In the genomic region with DNA sequence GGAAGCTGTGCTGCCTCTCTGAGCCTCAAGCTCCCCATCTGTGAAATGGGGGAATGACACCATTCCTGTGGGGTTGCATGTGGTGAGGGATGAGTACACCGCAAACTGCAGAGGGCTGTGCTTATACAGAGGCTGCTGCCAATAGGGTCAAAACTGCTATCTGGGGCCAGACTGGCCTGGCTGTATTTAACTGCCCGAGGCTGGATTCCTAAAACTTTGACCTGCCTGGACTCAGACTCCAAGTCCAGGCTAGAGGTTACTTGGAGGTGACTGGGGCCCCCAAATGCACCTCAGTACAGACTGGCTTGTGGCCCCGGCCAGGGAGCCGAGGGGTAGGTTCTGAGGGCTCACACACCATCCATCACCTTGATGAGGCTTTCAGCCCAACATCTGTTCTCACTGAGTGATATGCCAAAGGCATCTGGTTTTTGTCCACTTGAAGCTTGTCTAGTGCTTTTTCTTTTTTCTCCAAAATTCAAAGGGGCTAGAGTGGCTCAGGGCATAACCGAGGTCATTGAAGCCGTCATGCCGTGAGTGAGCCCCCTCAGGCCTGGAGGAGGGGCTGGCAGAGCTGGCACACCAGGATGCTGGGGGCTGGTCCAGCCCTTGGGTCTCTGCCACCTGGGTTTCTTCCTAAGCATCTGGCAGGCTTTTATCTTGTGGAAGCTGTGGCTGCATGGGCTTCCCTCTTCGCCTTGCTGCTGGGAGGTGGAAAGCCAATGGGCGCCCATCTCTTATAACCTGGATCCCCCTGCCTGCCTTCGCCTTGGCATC, we compare ENCODE assay signal across 1 cellular context.
TF ChIP-seq lines count a peak whose summit lies in the region.

No MANE protein-coding gene starts in this region.

TF ChIP-seq in IMR-90, 13 proteins besides CTCF, POLR2A, EP300 and RAD21:
- TF ChIP-seq, protein P1, sequence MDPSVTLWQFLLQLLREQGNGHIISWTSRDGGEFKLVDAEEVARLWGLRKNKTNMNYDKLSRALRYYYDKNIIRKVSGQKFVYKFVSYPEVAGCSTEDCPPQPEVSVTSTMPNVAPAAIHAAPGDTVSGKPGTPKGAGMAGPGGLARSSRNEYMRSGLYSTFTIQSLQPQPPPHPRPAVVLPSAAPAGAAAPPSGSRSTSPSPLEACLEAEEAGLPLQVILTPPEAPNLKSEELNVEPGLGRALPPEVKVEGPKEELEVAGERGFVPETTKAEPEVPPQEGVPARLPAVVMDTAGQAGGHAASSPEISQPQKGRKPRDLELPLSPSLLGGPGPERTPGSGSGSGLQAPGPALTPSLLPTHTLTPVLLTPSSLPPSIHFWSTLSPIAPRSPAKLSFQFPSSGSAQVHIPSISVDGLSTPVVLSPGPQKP (IDR thresholded peaks at IDR 0.05; ENCODE audit: borderline replicate concordance, low read depth, low read length), result no peak
